Comparison of ENCODE assay signal across 1 cellular context in genomic region chr1:93662481-93663190, GRCh38.
TF ChIP-seq lines count a peak whose summit lies in the region.

No MANE protein-coding gene starts in this region.

TF ChIP-seq in H1, 55 proteins besides CTCF, POLR2A, EP300 and RAD21:
- TF ChIP-seq E2F6 (IDR thresholded peaks at IDR 0.05) = no peak
- no peak for TF ChIP-seq RFX5 (IDR thresholded peaks at IDR 0.05; ENCODE audit: borderline replicate concordance, low read depth, low read length)
- no peak for TF ChIP-seq TAF1 (IDR thresholded peaks at IDR 0.05; ENCODE audit: low read depth, low read length)
- TF ChIP-seq TAF7 (optimal IDR thresholded peaks at IDR 0.05; ENCODE audit: borderline replicate concordance, low read depth, low read length) = no peak
- no peak for TF ChIP-seq SIN3A (conservative IDR thresholded peaks at IDR 0.05 in 1 of 2, IDR thresholded peaks at IDR 0.05 in 1 of 2; ENCODE audit: low read depth in 1 of 2, low read length in 2 of 2)
- TF ChIP-seq TEAD4 (IDR thresholded peaks at IDR 0.05; ENCODE audit: low read depth, low read length) = no peak
- no peak for TF ChIP-seq BCL11A (IDR thresholded peaks at IDR 0.05; ENCODE audit: low read depth in 2 of 2, low read length in 2 of 2)
- no peak for TF ChIP-seq CHD7 (IDR thresholded peaks at IDR 0.05; ENCODE audit: insufficient replicate concordance, low read length)
- no peak for TF ChIP-seq GTF2F1 (IDR thresholded peaks at IDR 0.05; ENCODE audit: borderline replicate concordance, low read depth, low read length)
- no peak for TF ChIP-seq CEBPB (IDR thresholded peaks at IDR 0.05; ENCODE audit: low read depth, low read length)
- TF ChIP-seq SIX5 (IDR thresholded peaks at IDR 0.05; ENCODE audit: low read depth, low read length) = no peak
- no peak for TF ChIP-seq BRCA1 (IDR thresholded peaks at IDR 0.05; ENCODE audit: low read depth, low read length)
- TF ChIP-seq KDM4A (IDR thresholded peaks at IDR 0.05; ENCODE audit: low read depth, low read length, severe bottlenecking) = no peak
- no peak for TF ChIP-seq MAFK (IDR thresholded peaks at IDR 0.05; ENCODE audit: low read depth, low read length)
- TF ChIP-seq NANOG (IDR thresholded peaks at IDR 0.05; ENCODE audit: insufficient read depth, low read depth, low read length, poor library complexity, severe bottlenecking) = no peak
- TF ChIP-seq CTBP2 (IDR thresholded peaks at IDR 0.05; ENCODE audit: borderline replicate concordance, insufficient read depth, insufficient read length, low read length) = no peak
- no peak for TF ChIP-seq SP2 (IDR thresholded peaks at IDR 0.05; ENCODE audit: low read length)
- no peak for TF ChIP-seq POLR2AphosphoS5 (IDR thresholded peaks at IDR 0.05; ENCODE audit: low read depth, low read length)
- TF ChIP-seq TBP (IDR thresholded peaks at IDR 0.05; ENCODE audit: low read depth, low read length) = no peak
